21 cellular contexts compared by ENCODE assay signal in genomic region chr3:160130950-160131349, GRCh38.
DNase-seq lines count a peak whose midpoint lies in the region; ATAC-seq and TF ChIP-seq lines count a peak whose summit lies in the region.
"Had no signal": no experiment of that assay in that cellular context is flagged by ENCODE, and none has a peak within 500 bp of the region (broad histone marks: within the 10 kb centered on the region; RNA-seq: fewer than 3 reads in every experiment).

No MANE protein-coding gene starts in this region.

- peaks cover 2% of the 10 kb centered on the region for H3K4me1 ChIP-seq in mesendoderm (ENCODE audit: control insufficient read depth, low read depth, low read length)
- no peaks in the 10 kb centered on the region for H3K4me1 ChIP-seq in endodermal cell (ENCODE audit: control insufficient read depth, insufficient read depth, low read length)

- H3K4me3 ChIP-seq in brain microvascular endothelial cell (ENCODE audit: low read depth, low read length) (no peak overlapping the region), mesendoderm (ENCODE audit: low read length) (no peak overlapping the region), endodermal cell (ENCODE audit: low read length) (no peak overlapping the region)
- H3K4me3 ChIP-seq: PC-9 had no signal

- no peaks in the 10 kb centered on the region for H3K9me3 ChIP-seq in endodermal cell (ENCODE audit: control insufficient read depth, low read length)

- no peak overlapping the region for H3K56ac ChIP-seq in mesendoderm (ENCODE audit: low read length)

- no CpG with 5 or more reads among the region's 2 CpGs for WGBS in mesendoderm (ENCODE audit: extremely low coverage, insufficient coverage, low lambda C conversion rate)
- 91 to 92% methylated on average over 2 of the region's 2 CpGs for WGBS in endodermal cell (ENCODE audit: insufficient coverage in 1 of 2, insufficient read length in 1 of 2), 2 experiments

- no peaks in the 10 kb centered on the region for H3K79me2 ChIP-seq in mesendoderm (ENCODE audit: control insufficient read depth, insufficient read depth, low read length)

- H3K27me3 ChIP-seq in brain microvascular endothelial cell (replicated peaks) (no peaks in the 10 kb centered on the region), mesendoderm (ENCODE audit: insufficient read depth, low read length, poor library complexity) (no peaks in the 10 kb centered on the region), endodermal cell (ENCODE audit: control insufficient read depth, insufficient read depth, low read length, poor library complexity, severe bottlenecking) (no peaks in the 10 kb centered on the region)

- DNase-seq in left ventricle myocardium superior (no peak), Right ventricle myocardium superior (no peak), brain microvascular endothelial cell (peak; percentile 47), kidney glomerular epithelial cell (lab: John Stamatoyannopoulos, UW) (peak; percentile 23), activated T-cell treated with anti-CD3 and anti-CD28 coated beads for 4 hours (no peak), mesendoderm (no peak), natural killer cell (no peak), endodermal cell (no peak)
- DNase-seq: activated CD4-positive, CD25-positive, alpha-beta regulatory T cell; activated CD8-positive, alpha-beta memory T cell treated with anti-CD3 and anti-CD28 coated beads, Interleukin-2, amount 10 ng/mL, durations not matched to agents 7 days and 5 days; activated naive CD4-positive, alpha-beta T cell; effector memory CD4-positive, alpha-beta T cell; GF-D8; islet precursor cell; Kasumi-1; NCI-H524 treated with DMSO at 0.1 percent for 48 hours; PC-9; stimulated activated CD4-positive, alpha-beta T cell treated with anti-CD3 and anti-CD28 coated beads, Interleukin-15, amount 100 ng/mL, for 24 hours had no signal

- H3K9ac ChIP-seq in mesendoderm (ENCODE audit: low read length) = no peak overlapping the region
- no peak overlapping the region for H3K9ac ChIP-seq in endodermal cell (ENCODE audit: extremely low read depth, low read length, poor library complexity, severe bottlenecking)

- H3K4ac ChIP-seq in mesendoderm (ENCODE audit: low read depth, low read length) = no peak overlapping the region

- H4K8ac ChIP-seq in mesendoderm (ENCODE audit: low read depth, low read length) = no peak overlapping the region

- H2BK5ac ChIP-seq in mesendoderm (ENCODE audit: low read length) = no peak overlapping the region

- no peak for TF ChIP-seq CTCF in brain microvascular endothelial cell (IDR thresholded peaks at IDR 0.05; ENCODE audit: low read depth, low read length, missing control alignments)
- TF ChIP-seq CTCF in natural killer cell (IDR thresholded peaks at IDR 0.05) = no peak
- no peak for TF ChIP-seq CTCF in endodermal cell (conservative IDR thresholded peaks at IDR 0.05)

- no peak overlapping the region for H3K18ac ChIP-seq in mesendoderm (ENCODE audit: low read length)

- H3K27me3 Mint-ChIP-seq in natural killer cell (ENCODE audit: low read depth in 2 of 2) (peaks cover 1 to 7% of the 10 kb centered on the region in 2 donors), endodermal cell (ENCODE audit: insufficient read depth) (no peaks in the 10 kb centered on the region)

- ATAC-seq in left ventricle myocardium superior (peak; percentile 33), Right ventricle myocardium superior (ENCODE audit: poor library complexity) (no peak), natural killer cell (no peak)
- ATAC-seq: activated CD8-positive, alpha-beta memory T cell treated with anti-CD3 and anti-CD28 coated beads, Interleukin-2, amount 10 ng/mL, durations not matched to agents 7 days and 5 days had no signal

- intact Hi-C loops in left ventricle myocardium superior (cut with micrococcal nuclease) = no loop called here
- intact Hi-C loops in Right ventricle myocardium superior (cut with DNase I) = no loop called here
- intact Hi-C loops in natural killer cell (cut with micrococcal nuclease) = no loop called here

- H2AK5ac ChIP-seq in mesendoderm (ENCODE audit: low read length) = no peak overlapping the region

- H2BK15ac ChIP-seq in mesendoderm (replicated peaks; ENCODE audit: low read depth) = no peak overlapping the region

- H3K9me3 Mint-ChIP-seq in natural killer cell (no peaks in the 10 kb centered on the region), endodermal cell (no peaks in the 10 kb centered on the region)
- H3K9me3 Mint-ChIP-seq: brain had no signal

- H3K23ac ChIP-seq in mesendoderm (ENCODE audit: low read length) = no peak overlapping the region

- H3K36me3 Mint-ChIP-seq in natural killer cell = no peaks in the 10 kb centered on the region
- H3K36me3 Mint-ChIP-seq in endodermal cell (ENCODE audit: low read depth) = no peaks in the 10 kb centered on the region
- H3K36me3 Mint-ChIP-seq: activated CD8-positive, alpha-beta memory T cell treated with anti-CD3 and anti-CD28 coated beads, Interleukin-2, amount 10 ng/mL, durations not matched to agents 7 days and 5 days; brain had no signal

- H3K4me3 Mint-ChIP-seq in natural killer cell (no peak overlapping the region), endodermal cell (no peak overlapping the region)
- H3K4me3 Mint-ChIP-seq: activated CD8-positive, alpha-beta memory T cell treated with anti-CD3 and anti-CD28 coated beads, Interleukin-2, amount 10 ng/mL, durations not matched to agents 7 days and 5 days had no signal

- H3K4me2 ChIP-seq in mesendoderm (ENCODE audit: low read length) = no peak overlapping the region
- H3K4me2 ChIP-seq: PC-9 had no signal

- H4K5ac ChIP-seq in mesendoderm (ENCODE audit: low read length) = no peak overlapping the region

- in situ Hi-C loops in brain microvascular endothelial cell (cut with HindIII; ENCODE audit: low pct_ligation_motif_present, low sequenced_read_pairs) = no loop called here

- H3K79me1 ChIP-seq in mesendoderm (ENCODE audit: low read length) = no peaks in the 10 kb centered on the region

- H3K27ac Mint-ChIP-seq in natural killer cell (no peak overlapping the region), endodermal cell (no peak overlapping the region)
- H3K27ac Mint-ChIP-seq: activated CD8-positive, alpha-beta memory T cell treated with anti-CD3 and anti-CD28 coated beads, Interleukin-2, amount 10 ng/mL, durations not matched to agents 7 days and 5 days; progenitor cell of endocrine pancreas had no signal

- no peaks in the 10 kb centered on the region for H3K36me3 ChIP-seq in brain microvascular endothelial cell (replicated peaks)
- no peaks in the 10 kb centered on the region for H3K36me3 ChIP-seq in mesendoderm (ENCODE audit: control insufficient read depth, insufficient read depth, low read length)
- no peaks in the 10 kb centered on the region for H3K36me3 ChIP-seq in endodermal cell (ENCODE audit: control insufficient read depth, insufficient read depth, low read length)

- H3K4me1 Mint-ChIP-seq in natural killer cell (peaks cover 0 to 6% of the 10 kb centered on the region in 2 donors), endodermal cell (peaks cover 6% of the 10 kb centered on the region)

- no peak overlapping the region for H2BK120ac ChIP-seq in mesendoderm (ENCODE audit: low read depth, low read length)

- H3K27ac ChIP-seq in brain microvascular endothelial cell = peak overlapping the region; percentile 24
- H3K27ac ChIP-seq in mesendoderm (ENCODE audit: low read depth, low read length) = no peak overlapping the region
- H3K27ac ChIP-seq in endodermal cell (ENCODE audit: low read depth, low read length) = no peak overlapping the region
- H3K27ac ChIP-seq: 22Rv1 had no signal

Comparison
In these comparisons a context has a peak if more than half of its experiments do, and no peak if none do; other contexts are left out.
1. DNase-seq: peak in brain microvascular endothelial cell (single experiment) and kidney glomerular epithelial cell (single experiment); none in left ventricle myocardium superior (single experiment), Right ventricle myocardium superior (single experiment), activated T-cell treated with anti-CD3 and anti-CD28 coated beads for 4 hours (single experiment), mesendoderm (single experiment), natural killer cell (single experiment) and endodermal cell (single experiment).